8 cellular contexts compared by ENCODE assay signal in genomic region chr10:8404721-8405120, GRCh38.
DNase-seq lines count a peak whose midpoint lies in the region; ATAC-seq, FAIRE-seq and TF ChIP-seq lines count a peak whose summit lies in the region.

No MANE protein-coding gene starts in this region.

- H3K4me3 ChIP-seq in astrocyte of the spinal cord (ENCODE audit: low read depth, low read length): no peak overlapping the region

- peak; percentile 88 for ATAC-seq in GM21447 (IDR thresholded peaks at IDR 0.05; ENCODE audit: unreplicated experiment)
- peak; percentile 51 for ATAC-seq in HG03571 (IDR thresholded peaks at IDR 0.05; ENCODE audit: unreplicated experiment)

- DNase-seq in GM10266 (ENCODE audit: extremely low spot score) (peak; percentile 16), astrocyte of the spinal cord (ENCODE audit: low read depth, low spot score) (peak; percentile 32), GM19239 (ENCODE audit: insufficient read length, low spot score) (no peak), NCI-H69 (lab: John Stamatoyannopoulos, UW) (no peak), HuH-7 (ENCODE audit: low spot score) (no peak), GDM1 (lab: John Stamatoyannopoulos, UW) (no peak)

- FAIRE-seq in GM19239 (lab: Jason Lieb, UNC): no peak

- TF ChIP-seq CTCF in GM10266 (IDR thresholded peaks at IDR 0.05; ENCODE audit: control insufficient read depth, insufficient read depth, low read depth, missing control alignments) (no peak), astrocyte of the spinal cord (IDR thresholded peaks at IDR 0.05; ENCODE audit: low read depth, low read length) (no peak)

- in situ Hi-C loops in astrocyte of the spinal cord (cut with HindIII; ENCODE audit: low sequenced_read_pairs): no loop called here

Comparison
In these comparisons a context has a peak if more than half of its experiments do, and no peak if none do; other contexts are left out.
1. DNase-seq: peak in GM10266 (single experiment) and astrocyte of the spinal cord (single experiment); none in GM19239 (single experiment), NCI-H69 (single experiment), HuH-7 (single experiment) and GDM1 (single experiment).